In genomic region chr13:108734676-108735075, GRCh38 we compare ENCODE assay signal across 35 cellular contexts.
DNase-seq lines count a peak whose midpoint lies in the region; ATAC-seq, FAIRE-seq and TF ChIP-seq lines count a peak whose summit lies in the region.
"Had no signal": no experiment of that assay in that cellular context is flagged by ENCODE, and none has a peak within 500 bp of the region (broad histone marks: within the 10 kb centered on the region; RNA-seq: fewer than 3 reads in every experiment).

No MANE protein-coding gene starts in this region.

- H3K4me3 ChIP-seq in H1 (ENCODE audit: extremely low read depth in 1 of 4, insufficient read depth in 2 of 4, low read depth in 3 of 4, low read length in 4 of 4) (no peak overlapping the region), neural progenitor cell (no peak overlapping the region), colonic mucosa (no peak overlapping the region)
- H3K4me3 ChIP-seq: BLaER1, body of pancreas, spleen, tibial artery had no signal

- no peaks in the 10 kb centered on the region for H3K9me3 ChIP-seq in H1 (ENCODE audit: insufficient read depth in 2 of 2, low read depth in 1 of 2, low read length in 1 of 2)
- H3K9me3 ChIP-seq in neural progenitor cell (ENCODE audit: low read depth) = no peaks in the 10 kb centered on the region
- H3K9me3 ChIP-seq in colonic mucosa = no peaks in the 10 kb centered on the region
- H3K9me3 ChIP-seq: BLaER1, body of pancreas, tibial artery had no signal

- peak; percentile 98 for FAIRE-seq in H1 (lab: Jason Lieb, UNC)
- FAIRE-seq: A204.1, G401.6, GM18507, HTR-8/SVneo, RCC 7860 had no signal

- peak overlapping the region; percentile 100 for H2AFZ ChIP-seq in H1 (ENCODE audit: low read length)
- H2AFZ ChIP-seq in neural progenitor cell (replicated peaks) = peak overlapping the region; percentile 58

- H3K27me3 Mint-ChIP-seq in neural progenitor cell (ENCODE audit: insufficient read depth, low read depth) = no peaks in the 10 kb centered on the region
- H3K27me3 Mint-ChIP-seq in activated CD8-positive, alpha-beta T cell treated with anti-CD3 and anti-CD28 coated beads for 36 hours = no peaks in the 10 kb centered on the region
- H3K27me3 Mint-ChIP-seq in activated T-helper 1 cell treated with anti-CD3 and anti-CD28 coated beads, Interleukin-12 subunit alpha, Interleukin-12 subunit beta, Interleukin-2, Interleukin-4 antibody, amounts not matched to agents 30 ng/mL and 10 ng/mL and 1 ng/mL, durations not matched to agents 14 hours and 24 hours and 36 hours (ENCODE audit: insufficient read depth) = no peaks in the 10 kb centered on the region
- H3K27me3 Mint-ChIP-seq: activated naive CD8-positive, alpha-beta T cell treated with anti-CD3 and anti-CD28 coated beads, Interleukin-2, amount 50 U/mL, for 24 hours; naive B cell had no signal

- TF ChIP-seq RAD21 in H1 (IDR thresholded peaks at IDR 0.05 in 1 of 2, conservative IDR thresholded peaks at IDR 0.05 in 1 of 2; ENCODE audit: low read depth in 2 of 2, low read length in 2 of 2) = no peak

- DNase-seq in DMS53 (lab: John Stamatoyannopoulos, UW) (peak; percentile 52), DMS53 treated with DMSO at 0.1 percent for 48 hours (lab: John Stamatoyannopoulos, UW; ENCODE audit: unreplicated experiment) (no peak), KBM-7 (peak; percentile 11), H1 (ENCODE audit: low read depth in 1 of 2, low spot score in 2 of 2) (peak; percentile 3 to 47), neural progenitor cell (ENCODE audit: low spot score) (peak; percentile 22), colonic mucosa (no peak)
- no peak for DNase-seq in activated CD8-positive, alpha-beta T cell treated with anti-CD3 and anti-CD28 coated beads for 36 hours
- no peak for DNase-seq in activated T-helper 1 cell treated with anti-CD3 and anti-CD28 coated beads, Interleukin-12 subunit alpha, Interleukin-12 subunit beta, Interleukin-2, Interleukin-4 antibody, amounts not matched to agents 30 ng/mL and 10 ng/mL and 1 ng/mL, durations not matched to agents 14 hours and 24 hours and 36 hours (ENCODE audit: low spot score)
- DNase-seq: activated CD4-positive, alpha-beta T cell treated with anti-CD3 and anti-CD28 coated beads, Interleukin-2, amount 50 U/mL, for 4 hours; activated gamma-delta T cell; activated naive CD8-positive, alpha-beta T cell treated with anti-CD3 and anti-CD28 coated beads, Interleukin-2, amount 50 U/mL, for 24 hours; body of pancreas; effector CD4-positive, alpha-beta T cell; erythroblast; foreskin fibroblast; hippocampal formation; Kasumi-1; kidney glomerular epithelial cell; mesenchymal stem cell; naive B cell; NCI-H1048; NCI-H1930; NCI-H345; retina; spleen; stimulated activated CD4-positive, alpha-beta T cell treated with anti-CD3 and anti-CD28 coated beads, Interleukin-4, amount 100 ng/mL, for 4 hours; stimulated activated naive CD8-positive, alpha-beta T cell treated with anti-CD3 and anti-CD28 coated beads, Interleukin-15, Interleukin-2, amounts not matched to agents 100 U/mL and 50 U/mL, for 24 hours; tibial artery had no signal

- H3K18ac ChIP-seq in H1 (ENCODE audit: extremely low read depth, low read length) = no peak overlapping the region

- no peak overlapping the region for H3K56ac ChIP-seq in H1 (replicated peaks; ENCODE audit: insufficient read length, low read depth, low read length)

- intact Hi-C loops in activated CD8-positive, alpha-beta T cell treated with anti-CD3 and anti-CD28 coated beads for 36 hours (cut with micrococcal nuclease) = no loop called here
- intact Hi-C loops in colonic mucosa (cut with DNase I) = no loop called here
- intact Hi-C loops in activated T-helper 1 cell treated with anti-CD3 and anti-CD28 coated beads, Interleukin-12 subunit alpha, Interleukin-12 subunit beta, Interleukin-2, Interleukin-4 antibody, amounts not matched to agents 30 ng/mL and 10 ng/mL and 1 ng/mL, durations not matched to agents 14 hours and 24 hours and 36 hours (cut with micrococcal nuclease) = no loop called here

- no peak overlapping the region for H2BK12ac ChIP-seq in H1 (ENCODE audit: low read depth, low read length)

- no peak for ATAC-seq in activated CD8-positive, alpha-beta T cell treated with anti-CD3 and anti-CD28 coated beads for 36 hours
- ATAC-seq: activated naive CD8-positive, alpha-beta T cell treated with anti-CD3 and anti-CD28 coated beads, Interleukin-2, amount 50 U/mL, for 24 hours; body of pancreas; SK-N-SH treated with all-trans-retinoic acid at 6 μM for 48 hours; stimulated activated naive CD8-positive, alpha-beta T cell treated with anti-CD3 and anti-CD28 coated beads, Interleukin-15, Interleukin-2, amounts not matched to agents 100 U/mL and 50 U/mL, for 24 hours had no signal

- no peak overlapping the region for H3K27ac Mint-ChIP-seq in neural progenitor cell
- H3K27ac Mint-ChIP-seq in activated CD8-positive, alpha-beta T cell treated with anti-CD3 and anti-CD28 coated beads for 36 hours = no peak overlapping the region
- no peak overlapping the region for H3K27ac Mint-ChIP-seq in activated T-helper 1 cell treated with anti-CD3 and anti-CD28 coated beads, Interleukin-12 subunit alpha, Interleukin-12 subunit beta, Interleukin-2, Interleukin-4 antibody, amounts not matched to agents 30 ng/mL and 10 ng/mL and 1 ng/mL, durations not matched to agents 14 hours and 24 hours and 36 hours
- H3K27ac Mint-ChIP-seq: activated naive CD8-positive, alpha-beta T cell treated with anti-CD3 and anti-CD28 coated beads, Interleukin-2, amount 50 U/mL, for 24 hours; naive B cell had no signal

- H3K23ac ChIP-seq in H1 (ENCODE audit: insufficient read length) = no peak overlapping the region

- no peaks in the 10 kb centered on the region for H3K36me3 Mint-ChIP-seq in neural progenitor cell
- H3K36me3 Mint-ChIP-seq in activated CD8-positive, alpha-beta T cell treated with anti-CD3 and anti-CD28 coated beads for 36 hours (ENCODE audit: low read depth) = no peaks in the 10 kb centered on the region
- no peaks in the 10 kb centered on the region for H3K36me3 Mint-ChIP-seq in activated T-helper 1 cell treated with anti-CD3 and anti-CD28 coated beads, Interleukin-12 subunit alpha, Interleukin-12 subunit beta, Interleukin-2, Interleukin-4 antibody, amounts not matched to agents 30 ng/mL and 10 ng/mL and 1 ng/mL, durations not matched to agents 14 hours and 24 hours and 36 hours (ENCODE audit: low read depth)
- H3K36me3 Mint-ChIP-seq: naive B cell had no signal

- TF ChIP-seq CTCF in H1 (IDR thresholded peaks at IDR 0.05; ENCODE audit: control extremely low read depth in 1 of 3, insufficient read depth in 1 of 3, low read depth in 1 of 3, low read length in 3 of 3) = peak in 1 of 3 experiments; percentile 7; a peak in 1 of 4 replicates
- TF ChIP-seq CTCF in neural progenitor cell (IDR thresholded peaks at IDR 0.05) = no peak
- no peak for TF ChIP-seq CTCF in activated CD8-positive, alpha-beta T cell treated with anti-CD3 and anti-CD28 coated beads for 36 hours (IDR thresholded peaks at IDR 0.05)
- no peak for TF ChIP-seq CTCF in colonic mucosa (IDR thresholded peaks at IDR 0.05)

- no peak overlapping the region for H2AK5ac ChIP-seq in H1 (ENCODE audit: low read depth, low read length)

- H4K8ac ChIP-seq in H1 (ENCODE audit: extremely low read depth, insufficient read depth, low read length) = no peak overlapping the region

- no peaks in the 10 kb centered on the region for H3F3A ChIP-seq in neural progenitor cell (ENCODE audit: low read depth)

- H3K4me2 ChIP-seq in H1 (ENCODE audit: insufficient read depth in 1 of 2, low read depth in 2 of 2, low read length in 2 of 2) = 0 out of 4 replicates have a peak overlapping the region, but pooled peaks of 1 of the 2 experiments have one; percentile 28
- no peak overlapping the region for H3K4me2 ChIP-seq in neural progenitor cell
- H3K4me2 ChIP-seq: BLaER1 had no signal

- H3K4me3 Mint-ChIP-seq in neural progenitor cell = no peak overlapping the region
- H3K4me3 Mint-ChIP-seq in activated CD8-positive, alpha-beta T cell treated with anti-CD3 and anti-CD28 coated beads for 36 hours = no peak overlapping the region
- no peak overlapping the region for H3K4me3 Mint-ChIP-seq in activated T-helper 1 cell treated with anti-CD3 and anti-CD28 coated beads, Interleukin-12 subunit alpha, Interleukin-12 subunit beta, Interleukin-2, Interleukin-4 antibody, amounts not matched to agents 30 ng/mL and 10 ng/mL and 1 ng/mL, durations not matched to agents 14 hours and 24 hours and 36 hours
- H3K4me3 Mint-ChIP-seq: activated naive CD8-positive, alpha-beta T cell treated with anti-CD3 and anti-CD28 coated beads, Interleukin-2, amount 50 U/mL, for 24 hours; naive B cell had no signal

- H3K4me1 ChIP-seq in H1 (replicated peaks in 1 of 4; ENCODE audit: control insufficient read depth in 3 of 4, insufficient read depth in 4 of 4, low read length in 3 of 4) (0 out of 7 replicates have a peak, but pooled peaks cover 0 to 2% (median 0%) of the 10 kb centered on the region in 4 experiments), neural progenitor cell (no peaks in the 10 kb centered on the region), colonic mucosa (no peaks in the 10 kb centered on the region)
- H3K4me1 ChIP-seq: BLaER1, body of pancreas, spleen, tibial artery had no signal

- no peak overlapping the region for H2BK15ac ChIP-seq in H1 (ENCODE audit: low read length)

- in situ Hi-C loops in KBM-7 (cut with MboI; ENCODE audit: low pct_unique_long_range_greater_than_20kb, low sequenced_read_pairs) = no loop called here

- H3K9me3 Mint-ChIP-seq in neural progenitor cell = peaks cover 13% of the 10 kb centered on the region
- peaks cover 6% of the 10 kb centered on the region for H3K9me3 Mint-ChIP-seq in activated CD8-positive, alpha-beta T cell treated with anti-CD3 and anti-CD28 coated beads for 36 hours
- H3K9me3 Mint-ChIP-seq in activated T-helper 1 cell treated with anti-CD3 and anti-CD28 coated beads, Interleukin-12 subunit alpha, Interleukin-12 subunit beta, Interleukin-2, Interleukin-4 antibody, amounts not matched to agents 30 ng/mL and 10 ng/mL and 1 ng/mL, durations not matched to agents 14 hours and 24 hours and 36 hours = no peaks in the 10 kb centered on the region
- H3K9me3 Mint-ChIP-seq: activated naive CD8-positive, alpha-beta T cell treated with anti-CD3 and anti-CD28 coated beads, Interleukin-2, amount 50 U/mL, for 24 hours had no signal

- no peak overlapping the region for H4K91ac ChIP-seq in H1 (replicated peaks; ENCODE audit: insufficient read length, low read length)

- H3K27ac ChIP-seq in H1 (ENCODE audit: low read depth, low read length) (no peak overlapping the region), neural progenitor cell (no peak overlapping the region), colonic mucosa (no peak overlapping the region)
- H3K27ac ChIP-seq: BLaER1, body of pancreas, spleen, tibial artery had no signal

- H3K4ac ChIP-seq in H1 (replicated peaks; ENCODE audit: insufficient read length, low read depth, low read length) = no peak overlapping the region

- no peaks in the 10 kb centered on the region for H3K4me1 Mint-ChIP-seq in neural progenitor cell
- no peaks in the 10 kb centered on the region for H3K4me1 Mint-ChIP-seq in activated CD8-positive, alpha-beta T cell treated with anti-CD3 and anti-CD28 coated beads for 36 hours (ENCODE audit: low read depth)
- no peaks in the 10 kb centered on the region for H3K4me1 Mint-ChIP-seq in activated T-helper 1 cell treated with anti-CD3 and anti-CD28 coated beads, Interleukin-12 subunit alpha, Interleukin-12 subunit beta, Interleukin-2, Interleukin-4 antibody, amounts not matched to agents 30 ng/mL and 10 ng/mL and 1 ng/mL, durations not matched to agents 14 hours and 24 hours and 36 hours (ENCODE audit: low read depth)
- H3K4me1 Mint-ChIP-seq: activated naive CD8-positive, alpha-beta T cell treated with anti-CD3 and anti-CD28 coated beads, Interleukin-2, amount 50 U/mL, for 24 hours; naive B cell had no signal

- H3K79me1 ChIP-seq in H1 (ENCODE audit: low read depth, low read length) = no peaks in the 10 kb centered on the region

- H2BK20ac ChIP-seq in H1 (ENCODE audit: low read length) = no peak overlapping the region

- 71% methylated on average over 4 of the region's 4 CpGs; no CpG with 5 or more reads in 1 of the 2 experiments for WGBS in H1 (ENCODE audit: extremely low coverage in 1 of 2, insufficient coverage in 1 of 2, insufficient read length in 1 of 2, insufficient replicate concordance in 2 of 2, low coverage in 1 of 2, low lambda C conversion rate in 2 of 2, missing lambda C conversion rate in 1 of 2), 2 experiments

- no peaks in the 10 kb centered on the region for H3K79me2 ChIP-seq in H1 (ENCODE audit: control insufficient read depth in 1 of 2, insufficient read depth in 2 of 2, low read length in 2 of 2)
- H3K79me2 ChIP-seq in neural progenitor cell (ENCODE audit: low read depth) = no peaks in the 10 kb centered on the region

- no peaks in the 10 kb centered on the region for H4K20me1 ChIP-seq in H1 (replicated peaks in 1 of 2; ENCODE audit: control insufficient read depth in 1 of 2, insufficient read depth in 2 of 2, low read length in 2 of 2)
- H4K20me1 ChIP-seq in neural progenitor cell (ENCODE audit: low read depth) = no peaks in the 10 kb centered on the region
- H4K20me1 ChIP-seq: BLaER1 had no signal

- H3K23me2 ChIP-seq in H1 (ENCODE audit: low read depth, low read length) = no peaks in the 10 kb centered on the region

- H3K14ac ChIP-seq in H1 (ENCODE audit: insufficient read length) = no peak overlapping the region

- CTCF ChIA-PET in H1 (lab: Charles Lee; ENCODE audit: partially characterized antibody) = no interaction called here
- CTCF ChIA-PET in activated CD8-positive, alpha-beta T cell treated with anti-CD3 and anti-CD28 coated beads for 36 hours (lab: Charles Lee) = no interaction called here

- H3K36me3 ChIP-seq in H1 (ENCODE audit: control insufficient read depth in 2 of 4, insufficient read depth in 4 of 4, low read length in 3 of 4) = no peaks in the 10 kb centered on the region
- no peaks in the 10 kb centered on the region for H3K36me3 ChIP-seq in neural progenitor cell
- no peaks in the 10 kb centered on the region for H3K36me3 ChIP-seq in colonic mucosa
- H3K36me3 ChIP-seq: BLaER1, spleen, tibial artery had no signal

- peaks cover 0 to 1% (median 0%) of the 10 kb centered on the region in 4 experiments; a peak in 1 of 7 replicates for H3K27me3 ChIP-seq in H1 (replicated peaks in 1 of 4; ENCODE audit: control insufficient read depth in 3 of 4, extremely low read depth in 1 of 4, insufficient read depth in 3 of 4, low read length in 3 of 4)
- no peaks in the 10 kb centered on the region for H3K27me3 ChIP-seq in neural progenitor cell
- no peaks in the 10 kb centered on the region for H3K27me3 ChIP-seq in colonic mucosa
- H3K27me3 ChIP-seq: BLaER1, body of pancreas, spleen, tibial artery had no signal

- no peak overlapping the region for H2BK120ac ChIP-seq in H1 (replicated peaks; ENCODE audit: low read depth, low read length)

- no peak for TF ChIP-seq EP300 in H1 (IDR thresholded peaks at IDR 0.05; ENCODE audit: borderline replicate concordance in 1 of 2, low read depth in 2 of 2, low read length in 2 of 2)

- no peak overlapping the region for H2BK5ac ChIP-seq in H1 (ENCODE audit: low read depth, low read length)

- H3K9ac ChIP-seq in H1 (replicated peaks in 1 of 4; ENCODE audit: extremely low read depth in 1 of 4, low read depth in 3 of 4, low read length in 3 of 4) (no peak overlapping the region), neural progenitor cell (no peak overlapping the region), colonic mucosa (ENCODE audit: low read depth in 2 of 2, low read length in 2 of 2) (no peak overlapping the region)
- H3K9ac ChIP-seq: BLaER1 had no signal

- no peak for TF ChIP-seq POLR2A in H1 (IDR thresholded peaks at IDR 0.05; ENCODE audit: control extremely low read depth in 1 of 2, low read depth in 2 of 2, low read length in 2 of 2)

- H4K5ac ChIP-seq in H1 (ENCODE audit: insufficient read length, low read depth, low read length) = no peak overlapping the region

- POLR2A ChIA-PET in H1 (lab: Charles Lee; ENCODE audit: partially characterized antibody) = no interaction called here
- POLR2A ChIA-PET in activated CD8-positive, alpha-beta T cell treated with anti-CD3 and anti-CD28 coated beads for 36 hours (lab: Charles Lee) = no interaction called here

Comparison
In these comparisons a context has a peak if more than half of its experiments do, and no peak if none do; other contexts are left out.
1. DNase-seq: peak in DMS53 (single experiment), KBM-7 (single experiment), H1 (2 of 2) and neural progenitor cell (single experiment); none in DMS53 treated with DMSO at 0.1 percent for 48 hours (single experiment), activated CD8-positive, alpha-beta T cell treated with anti-CD3 and anti-CD28 coated beads for 36 hours (single experiment), colonic mucosa (single experiment) and activated T-helper 1 cell treated with anti-CD3 and anti-CD28 coated beads, Interleukin-12 subunit alpha, Interleukin-12 subunit beta, Interleukin-2, Interleukin-4 antibody, amounts not matched to agents 30 ng/mL and 10 ng/mL and 1 ng/mL, durations not matched to agents 14 hours and 24 hours and 36 hours (single experiment).